In genomic region chr5:73302797-73303138, GRCh38 we compare ENCODE assay signal across 17 cellular contexts.
DNase-seq lines count a peak whose midpoint lies in the region; ATAC-seq, FAIRE-seq and TF ChIP-seq lines count a peak whose summit lies in the region.
"Had no signal": no experiment of that assay in that cellular context is flagged by ENCODE, and none has a peak within 500 bp of the region (broad histone marks: within the 10 kb centered on the region; RNA-seq: fewer than 3 reads in every experiment).

No MANE protein-coding gene starts in this region.

- H2AFZ ChIP-seq in H9 (ENCODE audit: low read length) = no peak overlapping the region
- no peak overlapping the region for H2AFZ ChIP-seq in neural progenitor cell (replicated peaks)

- no peak overlapping the region for H2BK120ac ChIP-seq in H9 (ENCODE audit: low read depth, low read length, poor library complexity, severe bottlenecking)

- H3K18ac ChIP-seq in H9 (ENCODE audit: insufficient read length, low read depth, low read length) = no peak overlapping the region

- no CpG with 5 or more reads among the region's 8 CpGs for WGBS in H9 (ENCODE audit: extremely low coverage, insufficient read length, low lambda C conversion rate)
- WGBS in pancreas, 2 donors = 23 to 32% methylated on average over 8 of the region's 8 CpGs

- no peak overlapping the region for H4K5ac ChIP-seq in H9 (ENCODE audit: insufficient read length, low read depth, low read length)

- no peak overlapping the region for H2AK5ac ChIP-seq in H9 (ENCODE audit: insufficient read length, low read length)

- H2BK12ac ChIP-seq in H9 (ENCODE audit: insufficient read length, low read depth, low read length) = no peak overlapping the region

- H2BK20ac ChIP-seq in H9 (ENCODE audit: low read depth, low read length, poor library complexity, severe bottlenecking) = no peak overlapping the region

- H3K36me3 Mint-ChIP-seq in H9 (ENCODE audit: insufficient read depth in 1 of 3, low read depth in 3 of 3) = no peaks in the 10 kb centered on the region; a peak in 1 of 7 replicates
- H3K36me3 Mint-ChIP-seq in neural progenitor cell = peaks cover 1% of the 10 kb centered on the region

- intact Hi-C loops in pancreas (cut with DNase I) = loop anchor here in 1 of 3 donors (10.0 kb wide), 1 partner anchor 142 kb away; the partner anchor contains the start of gene FOXD1

- no peak overlapping the region for H3K27ac Mint-ChIP-seq in H9
- H3K27ac Mint-ChIP-seq in neural progenitor cell = no peak overlapping the region
- H3K27ac Mint-ChIP-seq: activated CD8-positive, alpha-beta T cell treated with anti-CD3 and anti-CD28 coated beads for 36 hours had no signal

- peaks cover 0 to 3% of the 10 kb centered on the region in 2 experiments; a peak in 1 of 5 replicates for H3K9me3 Mint-ChIP-seq in H9
- peaks cover 4% of the 10 kb centered on the region for H3K9me3 Mint-ChIP-seq in neural progenitor cell
- H3K9me3 Mint-ChIP-seq: activated CD8-positive, alpha-beta T cell treated with anti-CD3 and anti-CD28 coated beads for 36 hours had no signal

- FAIRE-seq in frontal cortex (lab: Jason Lieb, UNC) (no peak), pancreas (lab: Jason Lieb, UNC) (no peak)
- FAIRE-seq: HepG2 had no signal

- DNase-seq in DMS53 treated with DMSO at 0.1 percent for 48 hours (lab: John Stamatoyannopoulos, UW; ENCODE audit: unreplicated experiment) (peak; percentile 54), H9 (no peak), epithelial cell of esophagus (ENCODE audit: low read depth) (peak; percentile 37), neural progenitor cell (ENCODE audit: low spot score) (no peak), frontal cortex (ENCODE audit: low spot score in 2 of 2) (no peak), pancreas (no peak)
- DNase-seq in activated CD8-positive, alpha-beta memory T cell treated with anti-CD3 and anti-CD28 coated beads for 24 hours = no peak
- DNase-seq: activated CD8-positive, alpha-beta T cell treated with anti-CD3 and anti-CD28 coated beads for 36 hours; activated effector memory CD4-positive, alpha-beta T cell treated with anti-CD3 and anti-CD28 coated beads, Interleukin-2, amount 50 U/mL, for 16 hours; DMS79; effector CD8-positive, alpha-beta T cell; MM.1S; NCI-H2081; SJCRH30; stimulated activated CD8-positive, alpha-beta memory T cell treated with anti-CD3 and anti-CD28 coated beads, Interleukin-4, amount 100 ng/mL, for 48 hours had no signal

- no peak overlapping the region for H4K8ac ChIP-seq in H9 (replicated peaks; ENCODE audit: insufficient read length, low read depth, low read length)

- no peaks in the 10 kb centered on the region; the same call in 1 of the 2 replicates for H3K4me1 ChIP-seq in H9 (ENCODE audit: insufficient read depth, low read length)
- peaks cover 44% of the 10 kb centered on the region for H3K4me1 ChIP-seq in neural progenitor cell
- peaks cover 0 to 4% (median 0%) of the 10 kb centered on the region in 3 donors for H3K4me1 ChIP-seq in pancreas
- H3K4me1 ChIP-seq: SJCRH30 had no signal

- H3K27me3 Mint-ChIP-seq in H9 (ENCODE audit: low read depth) = peaks cover 100% of the 10 kb centered on the region
- H3K27me3 Mint-ChIP-seq in neural progenitor cell (ENCODE audit: insufficient read depth, low read depth) = peaks cover 81% of the 10 kb centered on the region

- no peak overlapping the region for H3K9ac ChIP-seq in H9 (ENCODE audit: extremely low read depth, insufficient read length, low read length)
- no peak overlapping the region for H3K9ac ChIP-seq in neural progenitor cell
- H3K9ac ChIP-seq: BLaER1 had no signal

- H3K4me3 ChIP-seq in epithelial cell of esophagus (ENCODE audit: low read length) (no peak overlapping the region), neural progenitor cell (peak overlapping the region; percentile 46), pancreas (no peak overlapping the region)
- H3K4me3 ChIP-seq: BLaER1, SJCRH30 had no signal

- ATAC-seq in pancreas = no peak
- ATAC-seq: activated CD8-positive, alpha-beta T cell treated with anti-CD3 and anti-CD28 coated beads for 36 hours; HepG2 had no signal

- H3K4me3 Mint-ChIP-seq in H9 (peak overlapping the region; percentile 65 to 75), neural progenitor cell (peak overlapping the region; percentile 26)
- H3K4me3 Mint-ChIP-seq: activated CD8-positive, alpha-beta T cell treated with anti-CD3 and anti-CD28 coated beads for 36 hours had no signal

- H2BK5ac ChIP-seq in H9 (ENCODE audit: insufficient read length, low read length) = no peak overlapping the region

- no peaks in the 10 kb centered on the region for H4K20me1 ChIP-seq in H9 (ENCODE audit: control insufficient read depth, insufficient read depth, insufficient read length)
- H4K20me1 ChIP-seq in neural progenitor cell (ENCODE audit: low read depth) = peaks cover 59% of the 10 kb centered on the region
- H4K20me1 ChIP-seq: BLaER1 had no signal

- H3K79me2 ChIP-seq in H9 (ENCODE audit: insufficient read depth, low read length) (no peaks in the 10 kb centered on the region), neural progenitor cell (ENCODE audit: low read depth) (no peaks in the 10 kb centered on the region)

- no peak overlapping the region for H2BK15ac ChIP-seq in H9 (ENCODE audit: low read depth, low read length)

- H3K27ac ChIP-seq in H9 (ENCODE audit: insufficient read length, low read depth, low read length) = no peak overlapping the region
- H3K27ac ChIP-seq in neural progenitor cell = no peak overlapping the region
- no peak overlapping the region for H3K27ac ChIP-seq in pancreas
- H3K27ac ChIP-seq: BLaER1, SJCRH30 had no signal

- no peaks in the 10 kb centered on the region for H3K79me1 ChIP-seq in H9 (ENCODE audit: insufficient read depth, low read depth, low read length, poor library complexity, severe bottlenecking)

- H3K4ac ChIP-seq in H9 (ENCODE audit: low read depth, low read length) = no peak overlapping the region

- H3K4me1 Mint-ChIP-seq in H9 (peaks cover 33 to 34% of the 10 kb centered on the region in 2 experiments), neural progenitor cell (peaks cover 27% of the 10 kb centered on the region)

- no peak overlapping the region for H3T11ph ChIP-seq in H9 (ENCODE audit: low read length)

- no peak overlapping the region for H4K91ac ChIP-seq in H9 (ENCODE audit: insufficient read length, low read depth, low read length)

- no peak for TF ChIP-seq CTCF in H9 (conservative IDR thresholded peaks at IDR 0.05)
- TF ChIP-seq CTCF in epithelial cell of esophagus (IDR thresholded peaks at IDR 0.05; ENCODE audit: insufficient read depth, low read depth, low read length, missing control alignments) = no peak
- no peak for TF ChIP-seq CTCF in neural progenitor cell (IDR thresholded peaks at IDR 0.05)
- no peak for TF ChIP-seq CTCF in pancreas (IDR thresholded peaks at IDR 0.05)

- H3K14ac ChIP-seq in H9 (ENCODE audit: insufficient read depth, low read length) = no peak overlapping the region

- H3K9me3 ChIP-seq in H9 (ENCODE audit: control insufficient read depth, low read depth, low read length) (no peaks in the 10 kb centered on the region), neural progenitor cell (ENCODE audit: low read depth) (no peaks in the 10 kb centered on the region), pancreas (no peaks in the 10 kb centered on the region)
- H3K9me3 ChIP-seq: SJCRH30 had no signal

- H3K23ac ChIP-seq in H9 (ENCODE audit: insufficient read length, low read depth, low read length) = no peak overlapping the region

- H3F3A ChIP-seq in neural progenitor cell (ENCODE audit: low read depth) = peaks cover 23% of the 10 kb centered on the region

- peaks cover 15% of the 10 kb centered on the region for H3K23me2 ChIP-seq in H9 (ENCODE audit: insufficient read length, low read depth, low read length, poor library complexity, severe bottlenecking)

- H3K4me2 ChIP-seq in H9 (ENCODE audit: insufficient read depth, insufficient read length, low read length) (peak overlapping the region; percentile 63), neural progenitor cell (peak overlapping the region; percentile 77)
- H3K4me2 ChIP-seq: BLaER1 had no signal

- no peak overlapping the region for H3K56ac ChIP-seq in H9 (ENCODE audit: insufficient read length, low read depth, low read length)

- H3K27me3 ChIP-seq in H9 (ENCODE audit: insufficient read depth, low read length) (peaks cover 71% of the 10 kb centered on the region), neural progenitor cell (peaks cover 100% of the 10 kb centered on the region), pancreas (peaks cover 3 to 48% (median 25%) of the 10 kb centered on the region in 4 donors)
- H3K27me3 ChIP-seq: SJCRH30 had no signal

- H3K36me3 ChIP-seq in neural progenitor cell (no peaks in the 10 kb centered on the region), pancreas (no peaks in the 10 kb centered on the region)
- H3K36me3 ChIP-seq: BLaER1, SJCRH30 had no signal

Comparison
In these comparisons a context has a peak if more than half of its experiments do, and no peak if none do; other contexts are left out.
1. DNase-seq: peak in DMS53 treated with DMSO at 0.1 percent for 48 hours (single experiment) and epithelial cell of esophagus (single experiment); none in H9 (single experiment), neural progenitor cell (single experiment), frontal cortex (0 of 2), activated CD8-positive, alpha-beta memory T cell treated with anti-CD3 and anti-CD28 coated beads for 24 hours (single experiment) and pancreas (0 of 6).